In genomic region chr6:116543149-116543548, GRCh38 we compare ENCODE assay signal across 23 cellular contexts. TPM values are rescaled to one million over a fixed set of nuclear protein-coding genes. Genes with fewer than 3 reads are reported as not detected.
"Had no signal": no experiment of that assay in that cellular context is flagged by ENCODE, and none has a peak within 500 bp of the region (broad histone marks: within the 10 kb centered on the region; RNA-seq: fewer than 3 reads in every experiment).

No MANE protein-coding gene starts in this region.

- H3K4me3 ChIP-seq: colonic mucosa, gastroesophageal sphincter, heart left ventricle, hepatocyte, left lung, psoas muscle, sigmoid colon, skin epidermis, spleen, thoracic aorta, tibial nerve, upper lobe of left lung had no signal

- H3K79me2 ChIP-seq: hepatocyte had no signal

- DNase-seq: colonic mucosa; effector CD8-positive, alpha-beta T cell; endodermal cell; heart left ventricle; left cardiac atrium; left lung; naive thymus-derived CD8-positive, alpha-beta T cell; nephron progenitor cell; nucleus accumbens; posterior cingulate gyrus; psoas muscle; right cardiac atrium; sigmoid colon; spleen; stimulated activated CD4-positive, alpha-beta T cell treated with anti-CD3 and anti-CD28 coated beads, Interleukin-4, amount 100 ng/mL, for 4 hours; upper lobe of left lung had no signal

- H3K27me3 ChIP-seq: colonic mucosa, hepatocyte, sigmoid colon, spleen, tibial nerve, upper lobe of left lung had no signal

- H3K4me2 ChIP-seq: hepatocyte had no signal

- H2AFZ ChIP-seq: hepatocyte had no signal

- FAIRE-seq: urothelium cell line had no signal

- H3K36me3 ChIP-seq: colonic mucosa, gastroesophageal sphincter, heart left ventricle, left lung, sigmoid colon, spleen, thoracic aorta, tibial nerve, upper lobe of left lung had no signal

- H3K9me3 ChIP-seq: colonic mucosa, gastroesophageal sphincter, heart left ventricle, left lung, psoas muscle, sigmoid colon, spleen, thoracic aorta, tibial nerve, upper lobe of left lung had no signal

- H3K4me1 ChIP-seq: colonic mucosa, gastroesophageal sphincter, heart left ventricle, left lung, psoas muscle, sigmoid colon, spleen, tibial nerve, upper lobe of left lung had no signal

- H3K27ac ChIP-seq: colonic mucosa, epithelial cell of prostate, gastroesophageal sphincter, heart left ventricle, hepatocyte, left lung, psoas muscle, sigmoid colon, skin epidermis, spleen, thoracic aorta, tibial nerve, upper lobe of left lung had no signal

RNA-seq across cellular contexts. Expression of gene TRAPPC3L, which starts 2.3 kb away (rescaled TPM):
- polyA plus RNA-seq: heart left ventricle; naive thymus-derived CD8-positive, alpha-beta T cell; sigmoid colon had no signal

RNA-seq across cellular contexts. Expression of gene CALHM4, which starts 10.4 kb away (rescaled TPM):
- polyA plus RNA-seq: hepatocyte; naive thymus-derived CD8-positive, alpha-beta T cell; sigmoid colon; spleen had no signal

RNA-seq across cellular contexts. Expression of gene CALHM5, which starts 31.7 kb away (rescaled TPM):
- polyA plus RNA-seq: naive thymus-derived CD8-positive, alpha-beta T cell had no signal
